20 cellular contexts compared by ENCODE assay signal in genomic region chr19:33814181-33815165, GRCh38. TPM values are rescaled to one million over a fixed set of nuclear protein-coding genes. Genes with fewer than 3 reads are reported as not detected.
A peak's percentile ranks its signal among the peaks of the same experiment; 100 is the strongest.
DNase-seq lines count a peak whose midpoint lies in the region; ATAC-seq and TF ChIP-seq lines count a peak whose summit lies in the region.
"Had no signal": no experiment of that assay in that cellular context is flagged by ENCODE, and none has a peak within 500 bp of the region (broad histone marks: within the 10 kb centered on the region; RNA-seq: fewer than 3 reads in every experiment).

No MANE protein-coding gene starts in this region.

- ATAC-seq in GM21367 (IDR thresholded peaks at IDR 0.05; ENCODE audit: unreplicated experiment), result no peak
- ATAC-seq: activated CD8-positive, alpha-beta T cell treated with anti-CD3 and anti-CD28 coated beads for 36 hours; activated naive CD4-positive, alpha-beta T cell treated with anti-CD3 and anti-CD28 coated beads, Interleukin-2, amount 50 U/mL, for 72 hours; effector memory CD8-positive, alpha-beta T cell had no signal

- H3K4me3 ChIP-seq in cardiac muscle cell, result no peak overlapping the region
- H3K4me3 ChIP-seq in right atrium auricular region, result no peak overlapping the region
- H3K4me3 ChIP-seq: left ventricle myocardium inferior, SJSA1 had no signal

- peaks cover 18% of the 10 kb centered on the region for H3K36me3 ChIP-seq in cardiac muscle cell
- peaks cover 15% of the 10 kb centered on the region for H3K36me3 ChIP-seq in right atrium auricular region
- H3K36me3 ChIP-seq: neutrophil, SJSA1 had no signal

- H3K4me1 ChIP-seq in cardiac muscle cell (ENCODE audit: low read depth), result no peaks in the 10 kb centered on the region
- peaks cover 0 to 24% of the 10 kb centered on the region in 2 donors for H3K4me1 ChIP-seq in right atrium auricular region
- H3K4me1 ChIP-seq: SJSA1 had no signal

- H3K27ac ChIP-seq in cardiac muscle cell (peak overlapping the region; percentile 39), right atrium auricular region (no peak overlapping the region), cingulate gyrus (ENCODE audit: low read depth, low read length) (peak overlapping the region; percentile 70)
- H3K27ac ChIP-seq: left ventricle myocardium inferior, neutrophil, SJSA1 had no signal

- H3K4me3 Mint-ChIP-seq in nephron progenitor cell, result no peak overlapping the region
- H3K4me3 Mint-ChIP-seq: activated B cell treated with CpG ODN at 0.5 μM for 24 hours; activated CD8-positive, alpha-beta T cell treated with anti-CD3 and anti-CD28 coated beads for 36 hours; effector memory CD8-positive, alpha-beta T cell had no signal

- H3K27me3 Mint-ChIP-seq in nephron progenitor cell (ENCODE audit: low read depth, poor library complexity), result peaks cover 9% of the 10 kb centered on the region
- H3K27me3 Mint-ChIP-seq: activated B cell treated with CpG ODN at 0.5 μM for 24 hours had no signal

- H3K9me3 ChIP-seq in cardiac muscle cell (ENCODE audit: low read depth), result no peaks in the 10 kb centered on the region
- no peaks in the 10 kb centered on the region for H3K9me3 ChIP-seq in right atrium auricular region
- H3K9me3 ChIP-seq: left ventricle myocardium inferior, neutrophil, SJSA1 had no signal

- TF ChIP-seq CTCF in cardiac muscle cell (IDR thresholded peaks at IDR 0.05; ENCODE audit: low read depth, low read length) (no peak), right atrium auricular region (IDR thresholded peaks at IDR 0.05) (no peak), nephron progenitor cell (IDR thresholded peaks at IDR 0.05) (no peak)

- no peaks in the 10 kb centered on the region for H3K27me3 ChIP-seq in cardiac muscle cell
- no peaks in the 10 kb centered on the region for H3K27me3 ChIP-seq in right atrium auricular region
- H3K27me3 ChIP-seq: neutrophil, SJSA1 had no signal

- H3K36me3 Mint-ChIP-seq in nephron progenitor cell (ENCODE audit: low read depth), result peaks cover 37% of the 10 kb centered on the region
- H3K36me3 Mint-ChIP-seq: activated naive CD4-positive, alpha-beta T cell treated with anti-CD3 and anti-CD28 coated beads, Interleukin-2, amount 50 U/mL, for 72 hours had no signal

- peaks cover 15% of the 10 kb centered on the region for H3K4me1 Mint-ChIP-seq in nephron progenitor cell

- H3K27ac Mint-ChIP-seq in nephron progenitor cell, result peak overlapping the region; percentile 93
- H3K27ac Mint-ChIP-seq: activated B cell treated with CpG ODN at 0.5 μM for 24 hours; activated CD8-positive, alpha-beta T cell treated with anti-CD3 and anti-CD28 coated beads for 36 hours; effector memory CD8-positive, alpha-beta T cell had no signal

- no peak for DNase-seq in cardiac muscle cell (ENCODE audit: low read depth in 1 of 2, low spot score in 1 of 2)
- DNase-seq in right atrium auricular region (ENCODE audit: low spot score), result no peak
- no peak for DNase-seq in nephron progenitor cell
- DNase-seq in GM03348 (ENCODE audit: low spot score), result no peak
- DNase-seq in T-helper 9 cell, result no peak
- no peak for DNase-seq in stimulated activated CD4-positive, alpha-beta T cell treated with anti-CD3 and anti-CD28 coated beads, Interleukin-2, amount 100 ng/mL, for 24 hours
- DNase-seq: activated B cell treated with CpG ODN at 0.5 μM for 24 hours; activated CD8-positive, alpha-beta T cell treated with anti-CD3 and anti-CD28 coated beads for 36 hours; activated T-cell treated with anti-CD3 and anti-CD28 coated beads, Interleukin-2, amount 50 U/mL, for 1 hour; cerebellar nuclear complex; DMS 273 treated with DMSO at 0.1 percent for 48 hours; effector memory CD8-positive, alpha-beta T cell; left ventricle myocardium inferior; NCI-H187 treated with DMSO at 0.1 percent for 48 hours; NCI-H226 had no signal

- no peaks in the 10 kb centered on the region for H3K9me3 Mint-ChIP-seq in nephron progenitor cell
- H3K9me3 Mint-ChIP-seq: activated B cell treated with CpG ODN at 0.5 μM for 24 hours; activated CD8-positive, alpha-beta T cell treated with anti-CD3 and anti-CD28 coated beads for 36 hours; activated naive CD4-positive, alpha-beta T cell treated with anti-CD3 and anti-CD28 coated beads, Interleukin-2, amount 50 U/mL, for 72 hours; effector memory CD8-positive, alpha-beta T cell had no signal

RNA-seq across cellular contexts. Expression of gene KCTD15, which starts 17.8 kb away (rescaled TPM):
- total RNA-seq in cardiac muscle cell, result 136 and 161 TPM in 2 replicates
- polyA plus RNA-seq in cardiac muscle cell, result 17.1 and 21.9 TPM in 2 replicates
- total RNA-seq in right atrium auricular region, result 10 to 100 TPM in 1 of 2 donors, 1 to 10 TPM in 1; 8.6 to 24.4 TPM

Comparison
In these comparisons a context has a peak if more than half of its experiments do, and no peak if none do; other contexts are left out.
1. H3K27ac ChIP-seq: peak in cardiac muscle cell (single experiment) and cingulate gyrus (single experiment); none in right atrium auricular region (0 of 2).